Comparison of ENCODE assay signal across 20 cellular contexts in the genomic region with DNA sequence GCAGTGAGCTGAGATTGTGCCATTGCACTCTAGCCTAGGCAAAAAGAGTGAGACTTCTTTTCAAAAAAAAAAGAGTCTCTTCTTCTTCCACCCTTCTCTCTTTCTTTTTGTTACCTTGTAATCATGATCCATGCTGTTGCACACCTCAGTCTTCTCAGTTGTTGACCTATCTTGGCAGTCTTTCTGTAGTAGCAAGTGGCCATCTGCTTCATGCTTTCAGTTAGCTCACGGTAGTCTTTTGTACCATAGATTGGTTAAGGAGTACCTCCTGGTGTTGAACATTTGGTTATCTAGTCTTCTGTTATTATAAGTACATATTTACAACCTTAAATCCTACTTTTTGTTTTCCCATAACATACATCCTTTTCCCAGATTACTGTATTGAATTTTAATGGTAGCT. TPM values are rescaled to one million over a fixed set of nuclear protein-coding genes. Genes with fewer than 3 reads are reported as not detected.
DNase-seq lines count a peak whose midpoint lies in the region; ATAC-seq lines count a peak whose summit lies in the region.
"Had no signal": no experiment of that assay in that cellular context is flagged by ENCODE, and none has a peak within 500 bp of the region (broad histone marks: within the 10 kb centered on the region; RNA-seq: fewer than 3 reads in every experiment).

No MANE protein-coding gene starts in this region.

- H2AFZ ChIP-seq in GM23248: no peak overlapping the region

- in situ Hi-C loops in GM23248 (cut with MboI): no loop called here

- H3K27me3 ChIP-seq in GM23248 (replicated peaks; ENCODE audit: insufficient read depth): no peaks in the 10 kb centered on the region
- H3K27me3 ChIP-seq: gastroesophageal sphincter, neutrophil had no signal

- H3K27me3 Mint-ChIP-seq in activated CD4-positive, alpha-beta memory T cell treated with anti-CD3 and anti-CD28 coated beads, Interleukin-2, amount 10 ng/mL, durations not matched to agents 7 days and 5 days: no peaks in the 10 kb centered on the region
- H3K27me3 Mint-ChIP-seq in activated CD4-positive, alpha-beta memory T cell treated with anti-CD3 and anti-CD28 coated beads for 36 hours: no peaks in the 10 kb centered on the region
- H3K27me3 Mint-ChIP-seq in activated T-helper 17 cell treated with anti-CD3 and anti-CD28 coated beads, Interleukin-2, amount 50 U/mL, for 72 hours: no peaks in the 10 kb centered on the region
- no peaks in the 10 kb centered on the region for H3K27me3 Mint-ChIP-seq in naive thymus-derived CD8-positive, alpha-beta T cell
- H3K27me3 Mint-ChIP-seq: dendritic cell treated with granulocyte-macrophage colony-stimulating factor and Interleukin-4, amounts not matched to agents 40 ng/mL and 50 ng/mL, for 4 days had no signal

- H3K4me2 ChIP-seq in GM23248 (ENCODE audit: unreplicated experiment): peak overlapping the region; percentile 19

- no peak overlapping the region for H3K27ac Mint-ChIP-seq in activated CD4-positive, alpha-beta memory T cell treated with anti-CD3 and anti-CD28 coated beads, Interleukin-2, amount 10 ng/mL, durations not matched to agents 7 days and 5 days
- H3K27ac Mint-ChIP-seq in activated CD4-positive, alpha-beta memory T cell treated with anti-CD3 and anti-CD28 coated beads for 36 hours: no peak overlapping the region
- H3K27ac Mint-ChIP-seq in activated T-helper 17 cell treated with anti-CD3 and anti-CD28 coated beads, Interleukin-2, amount 50 U/mL, for 72 hours: no peak overlapping the region
- peak overlapping the region in 2 of 10 donors; percentile 9 to 30 for H3K27ac Mint-ChIP-seq in naive thymus-derived CD8-positive, alpha-beta T cell
- H3K27ac Mint-ChIP-seq: dendritic cell treated with granulocyte-macrophage colony-stimulating factor and Interleukin-4, amounts not matched to agents 40 ng/mL and 50 ng/mL, for 4 days had no signal

- peaks cover 36% of the 10 kb centered on the region for H4K20me1 ChIP-seq in GM23248 (ENCODE audit: insufficient read depth)

- no peak overlapping the region for H3K9ac ChIP-seq in GM23248

- H3K4me3 ChIP-seq in GM23248: 0 out of 2 replicates have a peak overlapping the region, but pooled peaks have one; percentile 9
- H3K4me3 ChIP-seq: gastroesophageal sphincter, lung had no signal

- POLR2A ChIA-PET in activated CD4-positive, alpha-beta memory T cell treated with anti-CD3 and anti-CD28 coated beads, Interleukin-2, amount 10 ng/mL, durations not matched to agents 7 days and 5 days (lab: Charles Lee): interaction anchor here (0.9 to 3.3 kb wide), 3 partner anchors 13 to 228 kb away, joined by 3 to 14 read pairs (median 4); partner anchors contain the start of gene TLK1
- POLR2A ChIA-PET in activated CD4-positive, alpha-beta memory T cell treated with anti-CD3 and anti-CD28 coated beads for 36 hours (lab: Charles Lee): no interaction called here
- POLR2A ChIA-PET in naive thymus-derived CD8-positive, alpha-beta T cell (lab: Charles Lee): interaction anchor here (0.6 kb wide), 1 partner anchor 15 kb away, joined by 6 read pairs; no protein-coding TSS in a partner anchor

- H3K79me2 ChIP-seq in GM23248 (ENCODE audit: insufficient read depth): peaks cover 78% of the 10 kb centered on the region

- intact Hi-C loops in activated CD4-positive, alpha-beta memory T cell treated with anti-CD3 and anti-CD28 coated beads for 36 hours (cut with micrococcal nuclease): no loop called here

- peaks cover 43% of the 10 kb centered on the region for H3K4me1 Mint-ChIP-seq in activated CD4-positive, alpha-beta memory T cell treated with anti-CD3 and anti-CD28 coated beads, Interleukin-2, amount 10 ng/mL, durations not matched to agents 7 days and 5 days
- H3K4me1 Mint-ChIP-seq in activated CD4-positive, alpha-beta memory T cell treated with anti-CD3 and anti-CD28 coated beads for 36 hours (ENCODE audit: low read depth): peaks cover 42% of the 10 kb centered on the region
- H3K4me1 Mint-ChIP-seq in activated T-helper 17 cell treated with anti-CD3 and anti-CD28 coated beads, Interleukin-2, amount 50 U/mL, for 72 hours: peaks cover 17% of the 10 kb centered on the region
- H3K4me1 Mint-ChIP-seq in naive thymus-derived CD8-positive, alpha-beta T cell: peaks cover 16 to 64% (median 60%) of the 10 kb centered on the region in 4 donors

- peaks cover 6% of the 10 kb centered on the region; the same call in 1 of the 2 replicates for H3K36me3 ChIP-seq in GM23248 (ENCODE audit: low read depth)
- H3K36me3 ChIP-seq: neutrophil had no signal

- H3K9me3 Mint-ChIP-seq in activated CD4-positive, alpha-beta memory T cell treated with anti-CD3 and anti-CD28 coated beads, Interleukin-2, amount 10 ng/mL, durations not matched to agents 7 days and 5 days: no peaks in the 10 kb centered on the region
- no peaks in the 10 kb centered on the region for H3K9me3 Mint-ChIP-seq in activated CD4-positive, alpha-beta memory T cell treated with anti-CD3 and anti-CD28 coated beads for 36 hours
- H3K9me3 Mint-ChIP-seq in activated T-helper 17 cell treated with anti-CD3 and anti-CD28 coated beads, Interleukin-2, amount 50 U/mL, for 72 hours: no peaks in the 10 kb centered on the region
- no peaks in the 10 kb centered on the region for H3K9me3 Mint-ChIP-seq in naive thymus-derived CD8-positive, alpha-beta T cell

- CTCF ChIA-PET in activated CD4-positive, alpha-beta memory T cell treated with anti-CD3 and anti-CD28 coated beads, Interleukin-2, amount 10 ng/mL, durations not matched to agents 7 days and 5 days (lab: Charles Lee): interaction anchor here (1.3 kb wide), 1 partner anchor 41 kb away, joined by 3 read pairs; no protein-coding TSS in a partner anchor
- CTCF ChIA-PET in activated CD4-positive, alpha-beta memory T cell treated with anti-CD3 and anti-CD28 coated beads for 36 hours (lab: Charles Lee): interaction anchor here (0.8 to 1.9 kb wide), 3 partner anchors 10 to 155 kb away, joined by 3 to 5 read pairs (median 4); no protein-coding TSS in a partner anchor

- no peak for ATAC-seq in activated T-helper 17 cell treated with anti-CD3 and anti-CD28 coated beads, Interleukin-2, amount 50 U/mL, for 72 hours (replicated peaks)
- ATAC-seq in naive thymus-derived CD8-positive, alpha-beta T cell: no peak
- ATAC-seq in HG03439 (IDR thresholded peaks at IDR 0.05; ENCODE audit: unreplicated experiment) (no peak), HG02763 (IDR thresholded peaks at IDR 0.05; ENCODE audit: unreplicated experiment) (no peak)
- ATAC-seq: gastroesophageal sphincter had no signal

- peaks cover 21% of the 10 kb centered on the region for H3K4me1 ChIP-seq in GM23248 (ENCODE audit: insufficient read depth)

- peaks cover 28% of the 10 kb centered on the region for H3K36me3 Mint-ChIP-seq in activated CD4-positive, alpha-beta memory T cell treated with anti-CD3 and anti-CD28 coated beads, Interleukin-2, amount 10 ng/mL, durations not matched to agents 7 days and 5 days (ENCODE audit: low read depth)
- peaks cover 15% of the 10 kb centered on the region for H3K36me3 Mint-ChIP-seq in activated CD4-positive, alpha-beta memory T cell treated with anti-CD3 and anti-CD28 coated beads for 36 hours
- H3K36me3 Mint-ChIP-seq in activated T-helper 17 cell treated with anti-CD3 and anti-CD28 coated beads, Interleukin-2, amount 50 U/mL, for 72 hours (ENCODE audit: low read depth): peaks cover 72% of the 10 kb centered on the region
- H3K36me3 Mint-ChIP-seq in naive thymus-derived CD8-positive, alpha-beta T cell: peaks cover 0 to 33% (median 3%) of the 10 kb centered on the region in 3 donors

- H3F3A ChIP-seq in GM23248 (ENCODE audit: insufficient read depth): peaks cover 7% of the 10 kb centered on the region

- H3K4me3 Mint-ChIP-seq in activated CD4-positive, alpha-beta memory T cell treated with anti-CD3 and anti-CD28 coated beads, Interleukin-2, amount 10 ng/mL, durations not matched to agents 7 days and 5 days: peak overlapping the region; percentile 22
- H3K4me3 Mint-ChIP-seq in activated CD4-positive, alpha-beta memory T cell treated with anti-CD3 and anti-CD28 coated beads for 36 hours: no peak overlapping the region
- H3K4me3 Mint-ChIP-seq in activated T-helper 17 cell treated with anti-CD3 and anti-CD28 coated beads, Interleukin-2, amount 50 U/mL, for 72 hours: peak overlapping the region; percentile 100
- peak overlapping the region in 6 of 10 donors; percentile 20 to 68 (median 43) for H3K4me3 Mint-ChIP-seq in naive thymus-derived CD8-positive, alpha-beta T cell
- H3K4me3 Mint-ChIP-seq: dendritic cell treated with granulocyte-macrophage colony-stimulating factor and Interleukin-4, amounts not matched to agents 40 ng/mL and 50 ng/mL, for 4 days had no signal

- H3K27ac ChIP-seq in GM23248: no peak overlapping the region
- H3K27ac ChIP-seq: epithelial cell of prostate, gastroesophageal sphincter, neutrophil had no signal

- no peak for DNase-seq in activated CD4-positive, alpha-beta memory T cell treated with anti-CD3 and anti-CD28 coated beads, Interleukin-2, amount 10 ng/mL, durations not matched to agents 7 days and 5 days
- DNase-seq in activated CD4-positive, alpha-beta memory T cell treated with anti-CD3 and anti-CD28 coated beads for 36 hours: no peak
- no peak for DNase-seq in GM23248
- DNase-seq in naive thymus-derived CD8-positive, alpha-beta T cell: no peak
- no peak for DNase-seq in germinal center (ENCODE audit: low spot score)
- DNase-seq: ACHN; activated effector memory CD4-positive, alpha-beta T cell treated with anti-CD3 and anti-CD28 coated beads, Interleukin-2, amount 50 U/mL, for 16 hours; COR-L47; GDM1; NCI-H1694; retina; stimulated activated CD4-positive, alpha-beta T cell treated with anti-CD3 and anti-CD28 coated beads, Interleukin-15, amount 100 ng/mL, for 24 hours had no signal

- 59 to 62% methylated on average over 1 of the region's 1 CpG for WGBS in GM23248 (ENCODE audit: low coverage in 1 of 2, low lambda C conversion rate in 2 of 2, missing lambda C conversion rate in 2 of 2), 2 experiments

- no peaks in the 10 kb centered on the region for H3K9me3 ChIP-seq in GM23248 (ENCODE audit: low read depth)
- H3K9me3 ChIP-seq: gastroesophageal sphincter, neutrophil had no signal

- no peaks in the 10 kb centered on the region for H3K9me2 ChIP-seq in GM23248 (ENCODE audit: insufficient read depth)

RNA-seq across cellular contexts. Expression of gene GORASP2, which starts 3.1 kb away (rescaled TPM):
- total RNA-seq in activated CD4-positive, alpha-beta memory T cell treated with anti-CD3 and anti-CD28 coated beads, Interleukin-2, amount 10 ng/mL, durations not matched to agents 7 days and 5 days: 10 to 100 TPM; 58.7 to 67.0 TPM
- total RNA-seq in activated CD4-positive, alpha-beta memory T cell treated with anti-CD3 and anti-CD28 coated beads for 36 hours: 10 to 100 TPM; 64.5 to 73.7 TPM
- total RNA-seq in GM23248 (2014; rRNA removed; shearing (Covaris generic)): 47.6 and 70.4 TPM in 2 replicates
- polyA plus RNA-seq in GM23248 (2016; fragmentation: Nextera tagmentation; extraction: Ambion mirVana): 132 and 142 TPM in 2 replicates
- 10 to 100 TPM; 51.6 to 65.0 TPM for total RNA-seq in activated T-helper 17 cell treated with anti-CD3 and anti-CD28 coated beads, Interleukin-2, amount 50 U/mL, for 72 hours
- 10 to 100 TPM; 66.0 to 74.7 TPM for total RNA-seq in naive thymus-derived CD8-positive, alpha-beta T cell
- polyA plus RNA-seq in naive thymus-derived CD8-positive, alpha-beta T cell: 10 to 100 TPM; 70.1 to 91.9 (median 89.2) TPM
